Comparison of ENCODE assay signal across 20 cellular contexts in genomic region chr17:73639322-73639721, GRCh38. TPM values are rescaled to one million over a fixed set of nuclear protein-coding genes. Genes with fewer than 3 reads are reported as not detected.
DNase-seq lines count a peak whose midpoint lies in the region; ATAC-seq and TF ChIP-seq lines count a peak whose summit lies in the region.
"Had no signal": no experiment of that assay in that cellular context is flagged by ENCODE, and none has a peak within 500 bp of the region (broad histone marks: within the 10 kb centered on the region; RNA-seq: fewer than 3 reads in every experiment).

No MANE protein-coding gene starts in this region.

- no peak overlapping the region for H3K4me3 ChIP-seq in right atrium auricular region
- H3K4me3 ChIP-seq in upper lobe of right lung, result no peak overlapping the region
- H3K4me3 ChIP-seq: heart left ventricle, thyroid gland had no signal

- H3K4me1 Mint-ChIP-seq in activated naive CD4-positive, alpha-beta T cell treated with anti-CD3 and anti-CD28 coated beads, Interleukin-2, amount 10 ng/mL, durations not matched to agents 7 days and 5 days, result peaks cover 17% of the 10 kb centered on the region

- H3K27ac Mint-ChIP-seq in activated naive CD4-positive, alpha-beta T cell treated with anti-CD3 and anti-CD28 coated beads, Interleukin-2, amount 10 ng/mL, durations not matched to agents 7 days and 5 days, result no peak overlapping the region
- H3K27ac Mint-ChIP-seq: activated naive CD4-positive, alpha-beta T cell treated with anti-CD3 and anti-CD28 coated beads, Interleukin-2, amount 50 U/mL, for 24 hours; immature natural killer cell; stimulated activated effector memory CD8-positive, alpha-beta T cell treated with anti-CD3 and anti-CD28 coated beads, Interleukin-12 subunit alpha, Interleukin-12 subunit beta, amount 100 ng/mL, for 72 hours had no signal

- H3K36me3 ChIP-seq in right atrium auricular region (no peaks in the 10 kb centered on the region), upper lobe of right lung (no peaks in the 10 kb centered on the region)
- H3K36me3 ChIP-seq: heart left ventricle, thyroid gland had no signal

- H3K36me3 Mint-ChIP-seq in activated naive CD4-positive, alpha-beta T cell treated with anti-CD3 and anti-CD28 coated beads, Interleukin-2, amount 10 ng/mL, durations not matched to agents 7 days and 5 days, result no peaks in the 10 kb centered on the region
- H3K36me3 Mint-ChIP-seq: activated naive CD4-positive, alpha-beta T cell treated with anti-CD3 and anti-CD28 coated beads, Interleukin-2, amount 50 U/mL, for 24 hours; immature natural killer cell; stimulated activated effector memory CD8-positive, alpha-beta T cell treated with anti-CD3 and anti-CD28 coated beads, Interleukin-12 subunit alpha, Interleukin-12 subunit beta, amount 100 ng/mL, for 72 hours had no signal

- H3K27me3 ChIP-seq in right atrium auricular region (no peaks in the 10 kb centered on the region), upper lobe of right lung (peaks cover 33% of the 10 kb centered on the region)
- H3K27me3 ChIP-seq: thyroid gland had no signal

- H3K9me3 ChIP-seq in right atrium auricular region (no peaks in the 10 kb centered on the region), upper lobe of right lung (no peaks in the 10 kb centered on the region)
- H3K9me3 ChIP-seq: heart left ventricle, thyroid gland had no signal

- H3K27me3 Mint-ChIP-seq in activated naive CD4-positive, alpha-beta T cell treated with anti-CD3 and anti-CD28 coated beads, Interleukin-2, amount 10 ng/mL, durations not matched to agents 7 days and 5 days, result peaks cover 49% of the 10 kb centered on the region
- H3K27me3 Mint-ChIP-seq: activated naive CD4-positive, alpha-beta T cell treated with anti-CD3 and anti-CD28 coated beads, Interleukin-2, amount 50 U/mL, for 24 hours had no signal

- intact Hi-C loops in Right ventricle myocardium superior (cut with DNase I), result no loop called here
- intact Hi-C loops in upper lobe of right lung (cut with DNase I), result no loop called here

- H3K4me3 Mint-ChIP-seq in activated naive CD4-positive, alpha-beta T cell treated with anti-CD3 and anti-CD28 coated beads, Interleukin-2, amount 10 ng/mL, durations not matched to agents 7 days and 5 days, result no peak overlapping the region
- H3K4me3 Mint-ChIP-seq: activated naive CD4-positive, alpha-beta T cell treated with anti-CD3 and anti-CD28 coated beads, Interleukin-2, amount 50 U/mL, for 24 hours; CD14-positive monocyte; immature natural killer cell; stimulated activated effector memory CD8-positive, alpha-beta T cell treated with anti-CD3 and anti-CD28 coated beads, Interleukin-12 subunit alpha, Interleukin-12 subunit beta, amount 100 ng/mL, for 72 hours had no signal

- H3K27ac ChIP-seq in right atrium auricular region (no peak overlapping the region), upper lobe of right lung (no peak overlapping the region)
- H3K27ac ChIP-seq: heart left ventricle, RWPE1, thyroid gland had no signal

- ATAC-seq in Right ventricle myocardium superior (ENCODE audit: poor library complexity), result no peak
- ATAC-seq in upper lobe of right lung, result no peak
- ATAC-seq: activated CD4-positive, CD25-positive, alpha-beta regulatory T cell treated with anti-CD3 and anti-CD28 coated beads, Interleukin-2, amount 50 U/mL, for 24 hours; heart left ventricle; stimulated activated effector memory CD8-positive, alpha-beta T cell treated with anti-CD3 and anti-CD28 coated beads, Interleukin-12 subunit alpha, Interleukin-12 subunit beta, amount 100 ng/mL, for 72 hours had no signal

- TF ChIP-seq CTCF in right atrium auricular region (IDR thresholded peaks at IDR 0.05), result no peak
- TF ChIP-seq CTCF in upper lobe of right lung (IDR thresholded peaks at IDR 0.05), result no peak

- peaks cover 0 to 18% of the 10 kb centered on the region in 2 donors for H3K4me1 ChIP-seq in right atrium auricular region
- H3K4me1 ChIP-seq in upper lobe of right lung, result peaks cover 14% of the 10 kb centered on the region

- no peaks in the 10 kb centered on the region for H3K9me3 Mint-ChIP-seq in activated naive CD4-positive, alpha-beta T cell treated with anti-CD3 and anti-CD28 coated beads, Interleukin-2, amount 10 ng/mL, durations not matched to agents 7 days and 5 days
- H3K9me3 Mint-ChIP-seq: activated naive CD4-positive, alpha-beta T cell treated with anti-CD3 and anti-CD28 coated beads, Interleukin-2, amount 50 U/mL, for 24 hours; stimulated activated effector memory CD8-positive, alpha-beta T cell treated with anti-CD3 and anti-CD28 coated beads, Interleukin-12 subunit alpha, Interleukin-12 subunit beta, amount 100 ng/mL, for 72 hours had no signal

- CTCF ChIA-PET in activated naive CD4-positive, alpha-beta T cell treated with anti-CD3 and anti-CD28 coated beads, Interleukin-2, amount 10 ng/mL, durations not matched to agents 7 days and 5 days (lab: Charles Lee), result no interaction called here

- DNase-seq in Right ventricle myocardium superior (peak; percentile 6), right atrium auricular region (ENCODE audit: low spot score) (no peak), RPMI7951 (ENCODE audit: low read depth) (peak; percentile 55), islet precursor cell (peak; percentile 72), upper lobe of right lung (peak; percentile 29), putamen (ENCODE audit: low spot score) (no peak), dedifferentiated amniotic fluid mesenchymal stem cell (ENCODE audit: extremely low spot score) (no peak)
- DNase-seq in activated naive CD4-positive, alpha-beta T cell treated with anti-CD3 and anti-CD28 coated beads, Interleukin-2, amount 10 ng/mL, durations not matched to agents 7 days and 5 days, result no peak
- DNase-seq: activated T-cell treated with anti-CD3 and anti-CD28 coated beads, Interleukin-2, amount 50 U/mL, for 48 hours; heart left ventricle; immature natural killer cell; NCI-H187; occipital lobe; T-helper 9 cell; thyroid gland had no signal

RNA-seq across cellular contexts. Expression of gene SDK2, which starts 4.9 kb away (rescaled TPM):
- 1.0 TPM for total RNA-seq in Right ventricle myocardium superior
- total RNA-seq in right atrium auricular region, result 1 to 10 TPM; 1.5 to 5.6 TPM
- 1.1 and 1.6 TPM in 2 replicates for total RNA-seq in RPMI7951 (2014; rRNA removed; shearing (Covaris generic))
- total RNA-seq in upper lobe of right lung, result 2.3 TPM

Comparison
In these comparisons a context has a peak if more than half of its experiments do, and no peak if none do; other contexts are left out.
1. DNase-seq: peak in Right ventricle myocardium superior (single experiment), RPMI7951 (single experiment), islet precursor cell (single experiment) and upper lobe of right lung (single experiment); none in right atrium auricular region (single experiment), activated naive CD4-positive, alpha-beta T cell treated with anti-CD3 and anti-CD28 coated beads, Interleukin-2, amount 10 ng/mL, durations not matched to agents 7 days and 5 days (single experiment), putamen (single experiment) and dedifferentiated amniotic fluid mesenchymal stem cell (single experiment).